1 cellular context compared by ENCODE assay signal in genomic region chr11:111298466-111299110, GRCh38.
TF ChIP-seq lines count a peak whose summit lies in the region.

TSS of gene POU2AF3 (plus strand) at chr11:111298546. CDS start at chr11:111298582, 36 bp downstream.

TF ChIP-seq in HepG2, 621 proteins besides CTCF, POLR2A, EP300 and RAD21 (continued from another document):
- TF ChIP-seq, protein P1, sequence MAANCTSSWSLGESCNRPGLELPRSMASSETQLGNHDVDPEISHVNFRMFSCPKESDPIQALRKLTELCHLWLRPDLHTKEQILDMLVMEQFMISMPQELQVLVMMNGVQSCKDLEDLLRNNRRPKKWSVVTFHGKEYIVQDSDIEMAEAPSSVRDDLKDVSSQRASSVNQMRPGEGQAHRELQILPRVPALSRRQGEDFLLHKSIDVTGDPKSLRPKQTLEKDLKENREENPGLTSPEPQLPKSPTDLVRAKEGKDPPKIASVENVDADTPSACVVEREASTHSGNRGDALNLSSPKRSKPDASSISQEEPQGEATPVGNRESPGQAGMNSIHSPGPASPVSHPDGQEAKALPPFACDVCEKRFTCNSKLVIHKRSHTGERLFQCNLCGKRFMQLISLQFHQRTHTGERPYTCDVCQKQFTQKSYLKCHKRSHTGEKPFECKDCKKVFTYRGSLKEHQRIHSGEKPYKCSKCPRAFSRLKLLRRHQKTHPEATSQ (CRISPR knock-in tag; IDR thresholded peaks at IDR 0.05; ENCODE audit: borderline replicate concordance), result no peak
- TF ChIP-seq ZNF280B (CRISPR knock-in tag; IDR thresholded peaks at IDR 0.05; ENCODE audit: borderline replicate concordance), result no peak
- TF ChIP-seq MAFG (CRISPR knock-in tag; IDR thresholded peaks at IDR 0.05), result no peak
- no peak for TF ChIP-seq AGO2 (optimal IDR thresholded peaks at IDR 0.05; ENCODE audit: low read depth, low read length)
- TF ChIP-seq TARDBP (CRISPR knock-in tag; IDR thresholded peaks at IDR 0.05), result no peak
- no peak for TF ChIP-seq RFX1 (IDR thresholded peaks at IDR 0.05)
- 0 out of 2 replicates have a peak, but pooled peaks have one; percentile 2 for TF ChIP-seq ZNF772 (CRISPR knock-in tag; IDR thresholded peaks at IDR 0.05)
- TF ChIP-seq DDIT3 (CRISPR knock-in tag; IDR thresholded peaks at IDR 0.05), result no peak
- TF ChIP-seq HIVEP1 (CRISPR knock-in tag; IDR thresholded peaks at IDR 0.05), result no peak
- TF ChIP-seq ZBTB2 (CRISPR knock-in tag; IDR thresholded peaks at IDR 0.05; ENCODE audit: low read depth), result 0 out of 2 replicates have a peak, but pooled peaks have one; percentile 36
- TF ChIP-seq, protein P2, sequence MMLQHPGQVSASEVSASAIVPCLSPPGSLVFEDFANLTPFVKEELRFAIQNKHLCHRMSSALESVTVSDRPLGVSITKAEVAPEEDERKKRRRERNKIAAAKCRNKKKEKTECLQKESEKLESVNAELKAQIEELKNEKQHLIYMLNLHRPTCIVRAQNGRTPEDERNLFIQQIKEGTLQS (CRISPR knock-in tag; IDR thresholded peaks at IDR 0.05), result no peak
- no peak for TF ChIP-seq SIX4 (CRISPR knock-in tag; IDR thresholded peaks at IDR 0.05)
- no peak for TF ChIP-seq ZNF737 (CRISPR knock-in tag; IDR thresholded peaks at IDR 0.05; ENCODE audit: borderline replicate concordance)
- no peak for TF ChIP-seq MBNL3 (CRISPR knock-in tag; conservative IDR thresholded peaks at IDR 0.05)
- TF ChIP-seq, protein P3, sequence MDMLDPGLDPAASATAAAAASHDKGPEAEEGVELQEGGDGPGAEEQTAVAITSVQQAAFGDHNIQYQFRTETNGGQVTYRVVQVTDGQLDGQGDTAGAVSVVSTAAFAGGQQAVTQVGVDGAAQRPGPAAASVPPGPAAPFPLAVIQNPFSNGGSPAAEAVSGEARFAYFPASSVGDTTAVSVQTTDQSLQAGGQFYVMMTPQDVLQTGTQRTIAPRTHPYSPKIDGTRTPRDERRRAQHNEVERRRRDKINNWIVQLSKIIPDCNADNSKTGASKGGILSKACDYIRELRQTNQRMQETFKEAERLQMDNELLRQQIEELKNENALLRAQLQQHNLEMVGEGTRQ (IDR thresholded peaks at IDR 0.05; ENCODE audit: low read depth, low read length), result no peak
- TF ChIP-seq, protein P3 (CRISPR knock-in tag; IDR thresholded peaks at IDR 0.05; ENCODE audit: borderline replicate concordance), result no peak
- no peak for TF ChIP-seq RXRB (CRISPR knock-in tag; IDR thresholded peaks at IDR 0.05; ENCODE audit: borderline replicate concordance)
- TF ChIP-seq MED13 (CRISPR knock-in tag; IDR thresholded peaks at IDR 0.05), result no peak
- TF ChIP-seq PPARG (CRISPR knock-in tag; conservative IDR thresholded peaks at IDR 0.05), result no peak
- peak; percentile 71; the same call in 1 of the 2 replicates for TF ChIP-seq ZNF3 (CRISPR knock-in tag; IDR thresholded peaks at IDR 0.05)
- no peak for TF ChIP-seq EHMT2 (IDR thresholded peaks at IDR 0.05; ENCODE audit: borderline replicate concordance, low read depth, low read length)
- TF ChIP-seq, protein P4, sequence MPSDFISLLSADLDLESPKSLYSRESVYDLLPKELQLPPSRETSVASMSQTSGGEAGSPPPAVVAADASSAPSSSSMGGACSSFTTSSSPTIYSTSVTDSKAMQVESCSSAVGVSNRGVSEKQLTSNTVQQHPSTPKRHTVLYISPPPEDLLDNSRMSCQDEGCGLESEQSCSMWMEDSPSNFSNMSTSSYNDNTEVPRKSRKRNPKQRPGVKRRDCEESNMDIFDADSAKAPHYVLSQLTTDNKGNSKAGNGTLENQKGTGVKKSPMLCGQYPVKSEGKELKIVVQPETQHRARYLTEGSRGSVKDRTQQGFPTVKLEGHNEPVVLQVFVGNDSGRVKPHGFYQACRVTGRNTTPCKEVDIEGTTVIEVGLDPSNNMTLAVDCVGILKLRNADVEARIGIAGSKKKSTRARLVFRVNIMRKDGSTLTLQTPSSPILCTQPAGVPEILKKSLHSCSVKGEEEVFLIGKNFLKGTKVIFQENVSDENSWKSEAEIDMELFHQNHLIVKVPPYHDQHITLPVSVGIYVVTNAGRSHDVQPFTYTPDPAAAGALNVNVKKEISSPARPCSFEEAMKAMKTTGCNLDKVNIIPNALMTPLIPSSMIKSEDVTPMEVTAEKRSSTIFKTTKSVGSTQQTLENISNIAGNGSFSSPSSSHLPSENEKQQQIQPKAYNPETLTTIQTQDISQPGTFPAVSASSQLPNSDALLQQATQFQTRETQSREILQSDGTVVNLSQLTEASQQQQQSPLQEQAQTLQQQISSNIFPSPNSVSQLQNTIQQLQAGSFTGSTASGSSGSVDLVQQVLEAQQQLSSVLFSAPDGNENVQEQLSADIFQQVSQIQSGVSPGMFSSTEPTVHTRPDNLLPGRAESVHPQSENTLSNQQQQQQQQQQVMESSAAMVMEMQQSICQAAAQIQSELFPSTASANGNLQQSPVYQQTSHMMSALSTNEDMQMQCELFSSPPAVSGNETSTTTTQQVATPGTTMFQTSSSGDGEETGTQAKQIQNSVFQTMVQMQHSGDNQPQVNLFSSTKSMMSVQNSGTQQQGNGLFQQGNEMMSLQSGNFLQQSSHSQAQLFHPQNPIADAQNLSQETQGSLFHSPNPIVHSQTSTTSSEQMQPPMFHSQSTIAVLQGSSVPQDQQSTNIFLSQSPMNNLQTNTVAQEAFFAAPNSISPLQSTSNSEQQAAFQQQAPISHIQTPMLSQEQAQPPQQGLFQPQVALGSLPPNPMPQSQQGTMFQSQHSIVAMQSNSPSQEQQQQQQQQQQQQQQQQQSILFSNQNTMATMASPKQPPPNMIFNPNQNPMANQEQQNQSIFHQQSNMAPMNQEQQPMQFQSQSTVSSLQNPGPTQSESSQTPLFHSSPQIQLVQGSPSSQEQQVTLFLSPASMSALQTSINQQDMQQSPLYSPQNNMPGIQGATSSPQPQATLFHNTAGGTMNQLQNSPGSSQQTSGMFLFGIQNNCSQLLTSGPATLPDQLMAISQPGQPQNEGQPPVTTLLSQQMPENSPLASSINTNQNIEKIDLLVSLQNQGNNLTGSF (CRISPR knock-in tag; IDR thresholded peaks at IDR 0.05), result no peak
- TF ChIP-seq PAF1 (CRISPR knock-in tag; IDR thresholded peaks at IDR 0.05), result no peak
TF ChIP-seq in HepG2: peak in this region for 12.
